In genomic region chr2:111100765-111101162, GRCh38 we compare ENCODE assay signal across 8 cellular contexts. TPM values are rescaled to one million over a fixed set of nuclear protein-coding genes. Genes with fewer than 3 reads are reported as not detected.
DNase-seq lines count a peak whose midpoint lies in the region; ATAC-seq, FAIRE-seq and TF ChIP-seq lines count a peak whose summit lies in the region.

No MANE protein-coding gene starts in this region.

- H3K4me1 ChIP-seq in mammary epithelial cell (ENCODE audit: insufficient read depth, low read length), result no peaks in the 10 kb centered on the region

- no peaks in the 10 kb centered on the region for H3K9me3 ChIP-seq in mammary epithelial cell (replicated peaks; ENCODE audit: insufficient read depth, low read length)
- H3K9me3 ChIP-seq in CD4-positive, alpha-beta T cell (ENCODE audit: control insufficient read depth, low read length), result no peaks in the 10 kb centered on the region

- CTCF ChIA-PET in mammary epithelial cell (lab: Charles Lee; ENCODE audit: low non-redundant PET), result no interaction called here
- CTCF ChIA-PET in CD4-positive, alpha-beta T cell (lab: Charles Lee), result no interaction called here

- no peak overlapping the region for H2AFZ ChIP-seq in mammary epithelial cell (ENCODE audit: low read depth, low read length)

- H3K4me2 ChIP-seq in mammary epithelial cell (ENCODE audit: insufficient read depth, low read depth, low read length), result no peak overlapping the region

- peaks cover 2% of the 10 kb centered on the region for H3K27me3 Mint-ChIP-seq in CD4-positive, alpha-beta T cell

- intact Hi-C loops in mammary epithelial cell (cut with micrococcal nuclease), result no loop called here
- intact Hi-C loops in CD4-positive, alpha-beta T cell (cut with DNase I, micrococcal nuclease), result no loop called here

- no peaks in the 10 kb centered on the region for H3K4me1 Mint-ChIP-seq in CD4-positive, alpha-beta T cell (ENCODE audit: low read depth)

- no peak overlapping the region for H3K27ac ChIP-seq in mammary epithelial cell (ENCODE audit: insufficient read depth, low read depth, low read length)
- no peak overlapping the region for H3K27ac ChIP-seq in CD4-positive, alpha-beta T cell (ENCODE audit: low read depth, low read length)

- no peak for FAIRE-seq in HTR-8/SVneo (lab: Jason Lieb, UNC)

- in situ Hi-C loops in mammary epithelial cell (cut with MboI; ENCODE audit: low sequenced_read_pairs in 2 of 2), result loop anchor here in 1 of 2 donors (25.0 kb wide), 1 partner anchor 587 kb away; no protein-coding TSS in a partner anchor

- dilution Hi-C loops in mammary epithelial cell (cut with HindIII; ENCODE audit: low sequenced_read_pairs), result no loop called here

- no peaks in the 10 kb centered on the region for H3K9me3 Mint-ChIP-seq in CD4-positive, alpha-beta T cell

- peak; percentile 69 for ATAC-seq in GM19467 (IDR thresholded peaks at IDR 0.05; ENCODE audit: unreplicated experiment)
- peak; percentile 74 for ATAC-seq in HG03558 (IDR thresholded peaks at IDR 0.05; ENCODE audit: extremely low read depth, unreplicated experiment)
- no peak for ATAC-seq in CD4-positive, alpha-beta T cell (ENCODE audit: poor library complexity)

- no TSS peak for BruUV-seq in mammary epithelial cell (replicated peaks; lab: Mats Ljungman, UMichigan)

- 98% methylated on average over 5 of the region's 5 CpGs for WGBS in mammary epithelial cell (ENCODE audit: low coverage, missing lambda C conversion rate)

- H3K36me3 Mint-ChIP-seq in CD4-positive, alpha-beta T cell (ENCODE audit: low read depth), result no peaks in the 10 kb centered on the region

- no peak overlapping the region for H3K4me3 Mint-ChIP-seq in CD4-positive, alpha-beta T cell

- no peaks in the 10 kb centered on the region for H3K36me3 ChIP-seq in mammary epithelial cell (ENCODE audit: insufficient read depth, low read length)

- DNase-seq in GDM1 (lab: John Stamatoyannopoulos, UW) (peak; percentile 4), mammary epithelial cell (peak; percentile 56), NCI-H1436 (lab: John Stamatoyannopoulos, UW) (no peak), HTR-8/SVneo (ENCODE audit: insufficient read length, low spot score) (no peak), iPS-NIHi11 (ENCODE audit: low spot score) (no peak)
- no peak for DNase-seq in CD4-positive, alpha-beta T cell

- H3K27ac Mint-ChIP-seq in CD4-positive, alpha-beta T cell, result no peak overlapping the region

- H3K27me3 ChIP-seq in mammary epithelial cell (ENCODE audit: insufficient read depth, low read length), result no peaks in the 10 kb centered on the region
- no peaks in the 10 kb centered on the region for H3K27me3 ChIP-seq in CD4-positive, alpha-beta T cell (ENCODE audit: control insufficient read depth, insufficient read depth, low read length)

- POLR2A ChIA-PET in CD4-positive, alpha-beta T cell (lab: Charles Lee), result no interaction called here

- TF ChIP-seq CTCF in mammary epithelial cell (conservative IDR thresholded peaks at IDR 0.05 in 1 of 2, IDR thresholded peaks at IDR 0.05 in 1 of 2; ENCODE audit: extremely low read depth in 1 of 2, insufficient read depth in 1 of 2, low read depth in 1 of 2, low read length in 2 of 2), result no peak
- no peak for TF ChIP-seq CTCF in CD4-positive, alpha-beta T cell (IDR thresholded peaks at IDR 0.05)

- no peaks in the 10 kb centered on the region for H4K20me1 ChIP-seq in mammary epithelial cell (ENCODE audit: insufficient read depth, low read length)

- H3K9ac ChIP-seq in mammary epithelial cell (ENCODE audit: insufficient read depth, low read length), result no peak overlapping the region

- H3K4me3 ChIP-seq in mammary epithelial cell (replicated peaks in 1 of 3; ENCODE audit: insufficient read depth in 1 of 3, low read depth in 2 of 3, low read length in 3 of 3), result no peak overlapping the region

- no peaks in the 10 kb centered on the region for H3K79me2 ChIP-seq in mammary epithelial cell (ENCODE audit: insufficient read depth, low read length)

RNA-seq across cellular contexts. Expression of gene BCL2L11, which starts 19.9 kb away (rescaled TPM):
- 1 to 10 TPM; 7.3 to 9.7 TPM for total RNA-seq in mammary epithelial cell
- 6.2 TPM for polyA plus RNA-seq in mammary epithelial cell
- 4.8 TPM for polyA minus RNA-seq in mammary epithelial cell
- total RNA-seq in CD4-positive, alpha-beta T cell, result 10 to 100 TPM; 48.6 to 50.1 TPM

Comparison
In these comparisons a context has a peak if more than half of its experiments do, and no peak if none do; other contexts are left out.
1. DNase-seq: peak in GDM1 (single experiment) and mammary epithelial cell (single experiment); none in NCI-H1436 (single experiment), HTR-8/SVneo (single experiment), iPS-NIHi11 (single experiment) and CD4-positive, alpha-beta T cell (0 of 10).
2. RNA of gene BCL2L11, which starts 19.9 kb away (total RNA-seq): 48.6 to 50.1 TPM in CD4-positive, alpha-beta T cell; 7.3 to 9.7 TPM in mammary epithelial cell; every median in the first group is over 4 times any median in the second.